33 cellular contexts compared by ENCODE assay signal in the genomic region with DNA sequence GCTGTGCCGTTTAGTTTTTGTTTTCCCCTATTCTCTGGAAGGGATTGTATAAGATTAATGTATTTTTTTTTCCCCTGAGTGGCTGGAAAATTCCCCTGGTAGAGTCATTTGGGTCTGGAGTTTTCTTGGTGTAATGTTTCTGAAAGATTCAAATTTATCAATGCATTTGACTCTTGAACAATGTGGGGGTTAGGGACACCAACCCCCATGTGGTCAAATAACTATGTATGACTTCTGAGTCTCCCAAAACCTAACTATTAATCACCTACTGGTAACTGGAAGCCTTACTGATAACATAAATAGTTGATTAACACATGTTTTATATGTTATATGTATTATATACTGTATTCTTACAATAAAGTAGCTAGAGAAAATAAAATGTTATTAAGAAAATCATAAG.
"Had no signal": no experiment of that assay in that cellular context is flagged by ENCODE, and none has a peak within 500 bp of the region (broad histone marks: within the 10 kb centered on the region; RNA-seq: fewer than 3 reads in every experiment).

No MANE protein-coding gene starts in this region.

- H3K9ac ChIP-seq: KMS-11 had no signal

- H3K9me3 ChIP-seq: MG63 had no signal

- H3K27me3 ChIP-seq: MG63 had no signal

- H3K4me2 ChIP-seq: KMS-11 had no signal

- H3K36me3 ChIP-seq: MG63 had no signal

- H3K27ac ChIP-seq: KMS-11 had no signal

- H3K4me3 ChIP-seq: MG63 had no signal

- DNase-seq: Karpas-422, Kasumi-1, MG63, MM.1S, MV-4-11, NCI-H1048, NCI-H1092, NCI-H1092 treated with DMSO at 0.1 percent for 48 hours, NCI-H1105, NCI-H1105 treated with DMSO at 0.1 percent for 48 hours, NCI-H1417, NCI-H1417 treated with DMSO at 0.1 percent for 48 hours, NCI-H1436, NCI-H1436 treated with DMSO at 0.1 percent for 48 hours, NCI-H146, NCI-H1694, NCI-H1694 treated with DMSO at 0.1 percent for 48 hours, NCI-H187, NCI-H187 treated with DMSO at 0.1 percent for 48 hours, NCI-H1930, NCI-H2029, NCI-H2029 treated with DMSO at 0.1 percent for 48 hours, NCI-H2081, NCI-H2081 treated with DMSO at 0.1 percent for 48 hours, NCI-H2107, NCI-H2171, NCI-H2171 treated with DMSO at 0.1 percent for 48 hours, NCI-H2227 treated with DMSO at 0.1 percent for 48 hours, NCI-H226, NCI-H345, NCI-H446 treated with DMSO at 0.1 percent for 48 hours, NCI-H510A had no signal
